In genomic region chr3:22621205-22621809, GRCh38 we compare ENCODE assay signal across 19 cellular contexts.
"Had no signal": no experiment of that assay in that cellular context is flagged by ENCODE, and none has a peak within 500 bp of the region (broad histone marks: within the 10 kb centered on the region; RNA-seq: fewer than 3 reads in every experiment).

No MANE protein-coding gene starts in this region.

- DNase-seq: activated CD4-positive, alpha-beta T cell treated with anti-CD3 and anti-CD28 coated beads for 1 hour; activated CD4-positive, alpha-beta T cell treated with anti-CD3 and anti-CD28 coated beads, Interleukin-2, amount 50 U/mL, for 48 hours; activated naive CD4-positive, alpha-beta T cell; activated naive CD8-positive, alpha-beta T cell treated with anti-CD3 and anti-CD28 coated beads for 36 hours; amygdala; islet precursor cell; left colon; lower lobe of right lung; nucleus accumbens; sigmoid colon; spleen; stimulated activated naive B cell treated with anti-CD40 and anti-IgM and Interleukin-4, amounts not matched to agents 10 μg/mL and 1 μg/mL and 100 μg/mL, for 72 hours; T-helper 17 cell; upper lobe of left lung had no signal

- H3K4me3 Mint-ChIP-seq: activated naive CD8-positive, alpha-beta T cell treated with anti-CD3 and anti-CD28 coated beads for 36 hours; activated T-helper 17 cell treated with anti-CD3 and anti-CD28 coated beads, Interleukin-2, amount 50 U/mL, for 72 hours; nephron; stimulated activated naive B cell treated with anti-CD40 and anti-IgM and Interleukin-4, amounts not matched to agents 10 μg/mL and 1 μg/mL and 100 μg/mL, for 72 hours; T-helper 17 cell had no signal

- ATAC-seq: activated T-helper 17 cell treated with anti-CD3 and anti-CD28 coated beads, Interleukin-2, amount 50 U/mL, for 72 hours; left colon; lower lobe of right lung; stimulated activated naive B cell treated with anti-CD40 and anti-IgM and Interleukin-4, amounts not matched to agents 10 μg/mL and 1 μg/mL and 100 μg/mL, for 72 hours; T-helper 17 cell had no signal

- H3K4me3 ChIP-seq: cardiac muscle cell, lower lobe of right lung, sigmoid colon, spleen, thoracic aorta, upper lobe of left lung had no signal

- H3K27ac ChIP-seq: cardiac muscle cell, lower lobe of right lung, sigmoid colon, spleen, thoracic aorta, upper lobe of left lung, VCaP had no signal

- H3K36me3 ChIP-seq: cardiac muscle cell, lower lobe of right lung, sigmoid colon, spleen, thoracic aorta, upper lobe of left lung had no signal

- H3K9me3 ChIP-seq: sigmoid colon, thoracic aorta, upper lobe of left lung had no signal

- H3K4me1 Mint-ChIP-seq: activated naive CD8-positive, alpha-beta T cell treated with anti-CD3 and anti-CD28 coated beads for 36 hours; activated T-helper 17 cell treated with anti-CD3 and anti-CD28 coated beads, Interleukin-2, amount 50 U/mL, for 72 hours; nephron; stimulated activated naive B cell treated with anti-CD40 and anti-IgM and Interleukin-4, amounts not matched to agents 10 μg/mL and 1 μg/mL and 100 μg/mL, for 72 hours; T-helper 17 cell had no signal

- H3K36me3 Mint-ChIP-seq: activated naive CD8-positive, alpha-beta T cell treated with anti-CD3 and anti-CD28 coated beads for 36 hours; stimulated activated naive B cell treated with anti-CD40 and anti-IgM and Interleukin-4, amounts not matched to agents 10 μg/mL and 1 μg/mL and 100 μg/mL, for 72 hours had no signal

- H3K27me3 ChIP-seq: sigmoid colon, spleen, upper lobe of left lung had no signal

- H3K27ac Mint-ChIP-seq: activated naive CD8-positive, alpha-beta T cell treated with anti-CD3 and anti-CD28 coated beads for 36 hours; activated T-helper 17 cell treated with anti-CD3 and anti-CD28 coated beads, Interleukin-2, amount 50 U/mL, for 72 hours; nephron; stimulated activated naive B cell treated with anti-CD40 and anti-IgM and Interleukin-4, amounts not matched to agents 10 μg/mL and 1 μg/mL and 100 μg/mL, for 72 hours; T-helper 17 cell had no signal

- H3K27me3 Mint-ChIP-seq: activated T-helper 17 cell treated with anti-CD3 and anti-CD28 coated beads, Interleukin-2, amount 50 U/mL, for 72 hours; stimulated activated naive B cell treated with anti-CD40 and anti-IgM and Interleukin-4, amounts not matched to agents 10 μg/mL and 1 μg/mL and 100 μg/mL, for 72 hours; T-helper 17 cell had no signal

- H3K4me1 ChIP-seq: lower lobe of right lung, sigmoid colon, spleen, upper lobe of left lung had no signal
